ENCODE assay signal across 8 cellular contexts in the genomic region with DNA sequence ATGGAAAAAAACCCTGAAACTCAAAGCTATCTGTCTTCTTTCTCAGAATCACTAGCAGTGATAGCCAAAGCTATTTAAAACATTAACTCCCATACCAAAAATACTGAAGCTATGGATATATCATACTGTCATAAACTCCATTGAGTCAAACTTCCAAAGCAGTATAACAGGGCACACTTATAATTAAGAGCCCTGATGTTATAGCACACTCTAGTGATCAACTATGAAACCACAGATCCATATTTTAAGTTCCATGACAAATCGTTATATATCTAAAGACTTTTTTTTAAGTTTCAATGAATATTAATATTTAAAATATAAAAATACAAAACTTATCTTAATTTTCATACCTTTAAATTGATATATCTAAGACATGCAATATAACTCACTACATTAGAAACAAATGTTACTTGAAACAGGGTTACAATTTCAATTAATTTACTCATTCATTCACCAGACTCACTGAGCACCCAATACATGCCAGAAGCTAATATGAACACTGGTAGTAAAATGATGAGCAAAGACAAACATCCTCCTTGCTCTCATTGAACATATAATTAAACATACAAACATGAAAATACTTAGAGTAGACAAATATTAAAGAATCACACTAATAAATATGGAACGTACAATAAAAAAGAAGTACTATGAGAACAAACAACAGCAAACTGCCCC.
A peak's percentile ranks its signal among the peaks of the same experiment; 100 is the strongest.
DNase-seq lines count a peak whose midpoint lies in the region; ATAC-seq, FAIRE-seq and TF ChIP-seq lines count a peak whose summit lies in the region.

No MANE protein-coding gene starts in this region.

- H3K9me3 Mint-ChIP-seq in activated T-helper 17 cell treated with anti-CD3 and anti-CD28 coated beads, Interleukin-2, amount 50 U/mL, for 72 hours: no peaks in the 10 kb centered on the region

- peak; percentile 66 for TF ChIP-seq CTCF in AG04450 (IDR thresholded peaks at IDR 0.05; ENCODE audit: low read depth, low read length)
- no peak for TF ChIP-seq CTCF in GM20000 (IDR thresholded peaks at IDR 0.05; ENCODE audit: extremely low read depth, missing control alignments)
- peak in 2 of 4 experiments; percentile 21 to 39 for TF ChIP-seq CTCF in prostate gland (IDR thresholded peaks at IDR 0.05)

- H3K4me1 Mint-ChIP-seq in activated T-helper 17 cell treated with anti-CD3 and anti-CD28 coated beads, Interleukin-2, amount 50 U/mL, for 72 hours: peaks cover 5% of the 10 kb centered on the region

- no peak for TF ChIP-seq POLR2A in prostate gland (IDR thresholded peaks at IDR 0.05)

- no peak for FAIRE-seq in HTR-8/SVneo (lab: Jason Lieb, UNC)

- no peaks in the 10 kb centered on the region for H3K27me3 Mint-ChIP-seq in activated T-helper 17 cell treated with anti-CD3 and anti-CD28 coated beads, Interleukin-2, amount 50 U/mL, for 72 hours

- 39% methylated on average over 2 of the region's 2 CpGs for WGBS in prostate gland

- H3K4me3 ChIP-seq in AG04450 (ENCODE audit: low read depth, low read length) (no peak overlapping the region), prostate gland (no peak overlapping the region)

- H3K9me3 ChIP-seq in AG04450 (ENCODE audit: control insufficient read depth, insufficient read depth, low read length) (no peaks in the 10 kb centered on the region), prostate gland (no peaks in the 10 kb centered on the region)

- POLR2A ChIA-PET in AG04450 (lab: Yijun Ruan, JAX): no interaction called here

- peak overlapping the region; percentile 8 for H3K27ac Mint-ChIP-seq in activated T-helper 17 cell treated with anti-CD3 and anti-CD28 coated beads, Interleukin-2, amount 50 U/mL, for 72 hours

- H3K36me3 ChIP-seq in prostate gland: no peaks in the 10 kb centered on the region

- H3K27me3 ChIP-seq in AG04450 (ENCODE audit: control insufficient read depth, insufficient read depth, low read length) (no peaks in the 10 kb centered on the region), prostate gland (replicated peaks; ENCODE audit: insufficient read depth) (no peaks in the 10 kb centered on the region)

- no peak overlapping the region for H3K4me3 Mint-ChIP-seq in activated T-helper 17 cell treated with anti-CD3 and anti-CD28 coated beads, Interleukin-2, amount 50 U/mL, for 72 hours

- no peak overlapping the region for H3K27ac ChIP-seq in AG04450 (ENCODE audit: low read depth, low read length)
- H3K27ac ChIP-seq in prostate gland: no peak overlapping the region

- no peak for DNase-seq in AG04450 (ENCODE audit: low read depth, low spot score)
- DNase-seq in HTR-8/SVneo (ENCODE audit: insufficient read length, low spot score): peak; percentile 10
- DNase-seq in hepatic stellate cell (ENCODE audit: low spot score): peak; percentile 10
- no peak for DNase-seq in KG1 (lab: John Stamatoyannopoulos, UW)
- no peak for DNase-seq in GM20000 (ENCODE audit: low spot score)
- no peak for DNase-seq in T-helper 2 cell
- no peak for DNase-seq in prostate gland (ENCODE audit: low spot score)

- intact Hi-C loops in prostate gland (cut with DNase I): no loop called here

- CTCF ChIA-PET in AG04450 (lab: Charles Lee): interaction anchor here (0.7 to 2.5 kb wide), 8 partner anchors 9 to 936 kb away, joined by 3 to 7 read pairs (median 5); no protein-coding TSS in a partner anchor

- no peak for ATAC-seq in activated T-helper 17 cell treated with anti-CD3 and anti-CD28 coated beads, Interleukin-2, amount 50 U/mL, for 72 hours (replicated peaks)

- peaks cover 87% of the 10 kb centered on the region for H3K36me3 Mint-ChIP-seq in activated T-helper 17 cell treated with anti-CD3 and anti-CD28 coated beads, Interleukin-2, amount 50 U/mL, for 72 hours (ENCODE audit: low read depth)

- no peaks in the 10 kb centered on the region for H3K4me1 ChIP-seq in prostate gland (replicated peaks)

Comparison
In these comparisons a context has a peak if more than half of its experiments do, and no peak if none do; other contexts are left out.
1. DNase-seq: peak in HTR-8/SVneo (single experiment) and hepatic stellate cell (single experiment); none in AG04450 (single experiment), KG1 (single experiment), GM20000 (single experiment), T-helper 2 cell (0 of 5) and prostate gland (single experiment).